In the genomic region with DNA sequence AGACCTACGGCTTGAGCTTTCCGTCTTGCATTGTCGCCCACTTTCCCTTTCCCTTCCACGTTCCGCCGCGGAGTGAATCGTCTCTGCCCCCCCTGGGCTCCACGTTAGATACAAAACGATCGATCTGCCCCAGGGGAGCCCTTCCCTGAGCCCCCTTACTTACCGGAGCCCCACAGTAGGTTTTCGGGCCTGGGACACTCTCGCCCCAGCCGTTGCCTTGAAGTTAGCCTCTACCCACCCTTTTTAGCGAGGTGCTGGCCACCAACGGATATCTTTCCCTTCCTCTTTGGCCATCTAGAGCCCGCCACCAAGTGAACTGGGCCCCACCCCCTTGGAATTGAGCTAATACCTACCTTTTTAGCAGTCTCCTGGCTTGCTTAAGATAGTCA, we compare ENCODE assay signal across 8 cellular contexts. TPM values are rescaled to one million over a fixed set of nuclear protein-coding genes. Genes with fewer than 3 reads are reported as not detected.
DNase-seq lines count a peak whose midpoint lies in the region; ATAC-seq and TF ChIP-seq lines count a peak whose summit lies in the region.

No MANE protein-coding gene starts in this region.

- intact Hi-C loops in colonic mucosa (cut with DNase I), result no loop called here
- intact Hi-C loops in lower lobe of right lung (cut with DNase I), result no loop called here

- H3K36me3 ChIP-seq in colonic mucosa (no peaks in the 10 kb centered on the region), lower lobe of right lung (peaks cover 14% of the 10 kb centered on the region)

- H3K4me1 ChIP-seq in colonic mucosa (no peaks in the 10 kb centered on the region), lower lobe of right lung (peaks cover 53% of the 10 kb centered on the region)

- H3K4me3 ChIP-seq in colonic mucosa (peak overlapping the region; percentile 90), lower lobe of right lung (peak overlapping the region; percentile 90)

- no peak overlapping the region for H3K4me3 Mint-ChIP-seq in chondrocyte (ENCODE audit: unreplicated experiment)

- peak; percentile 2 for ATAC-seq in HG02571 (IDR thresholded peaks at IDR 0.05; ENCODE audit: unreplicated experiment)
- peak; percentile 37 to 48 for ATAC-seq in lower lobe of right lung

- no peaks in the 10 kb centered on the region for H3K9me3 Mint-ChIP-seq in chondrocyte (ENCODE audit: low read depth)

- peak overlapping the region; percentile 91 for H3K27ac ChIP-seq in colonic mucosa
- H3K27ac ChIP-seq in lower lobe of right lung, result peak overlapping the region; percentile 95

- no peaks in the 10 kb centered on the region for H3K27me3 Mint-ChIP-seq in chondrocyte (ENCODE audit: low read depth)

- no peaks in the 10 kb centered on the region for H3K36me3 Mint-ChIP-seq in chondrocyte (ENCODE audit: low read depth)

- DNase-seq in NK-92 treated with Interleukin-12 subunit alpha and Interleukin-12 subunit beta, amount 100 ng/mL, for 24 hours (lab: John Stamatoyannopoulos, UW), result peak; percentile 41
- DNase-seq in NK-92 (lab: John Stamatoyannopoulos, UW; ENCODE audit: unreplicated experiment) (no peak), NCI-H2227 treated with DMSO at 0.1 percent for 48 hours (lab: John Stamatoyannopoulos, UW) (peak; percentile 40), colonic mucosa (no peak), lower lobe of right lung (peak; percentile 50), GDM1 (lab: John Stamatoyannopoulos, UW) (no peak), chondrocyte (ENCODE audit: low spot score) (no peak)

- H3K27me3 ChIP-seq in colonic mucosa (no peaks in the 10 kb centered on the region), lower lobe of right lung (ENCODE audit: low read depth) (no peaks in the 10 kb centered on the region)

- no peaks in the 10 kb centered on the region for H3K9me3 ChIP-seq in colonic mucosa
- no peaks in the 10 kb centered on the region for H3K9me3 ChIP-seq in lower lobe of right lung

- H3K9ac ChIP-seq in colonic mucosa (ENCODE audit: low read depth in 2 of 2, low read length in 2 of 2), result peak overlapping the region; percentile 97 to 98

- no peak for TF ChIP-seq CTCF in colonic mucosa (IDR thresholded peaks at IDR 0.05)
- TF ChIP-seq CTCF in lower lobe of right lung (IDR thresholded peaks at IDR 0.05), result no peak
- TF ChIP-seq CTCF in chondrocyte (IDR thresholded peaks at IDR 0.05), result no peak

- H3K4me1 Mint-ChIP-seq in chondrocyte (ENCODE audit: low read depth), result peaks cover 38% of the 10 kb centered on the region

- no peak overlapping the region for H3K27ac Mint-ChIP-seq in chondrocyte (ENCODE audit: unreplicated experiment)

RNA-seq across cellular contexts. Expression of gene RBM25, which starts 0.6 kb away (rescaled TPM):
- total RNA-seq in colonic mucosa (10 to 100 TPM; 57.0 to 62.8 TPM), lower lobe of right lung (56.1 TPM), chondrocyte (51.0 to 73.7 TPM (median 53.2 TPM) in 3 replicates)

RNA-seq across cellular contexts. Expression of gene ZFYVE1, which starts 32.0 kb away (rescaled TPM):
- total RNA-seq in colonic mucosa (10 to 100 TPM; 11.7 to 17.5 TPM), lower lobe of right lung (20.1 TPM), chondrocyte (26.4 to 27.6 TPM (median 26.9 TPM) in 3 replicates)

Comparison
In these comparisons a context has a peak if more than half of its experiments do, and no peak if none do; other contexts are left out.
1. DNase-seq: peak in NK-92 treated with Interleukin-12 subunit alpha and Interleukin-12 subunit beta, amount 100 ng/mL, for 24 hours (single experiment), NCI-H2227 treated with DMSO at 0.1 percent for 48 hours (single experiment) and lower lobe of right lung (single experiment); none in NK-92 (single experiment), colonic mucosa (single experiment), GDM1 (single experiment) and chondrocyte (single experiment).